Comparison of ENCODE assay signal across 11 cellular contexts in genomic region chr1:11158720-11159321, GRCh38. TPM values are rescaled to one million over a fixed set of nuclear protein-coding genes. Genes with fewer than 3 reads are reported as not detected.
DNase-seq lines count a peak whose midpoint lies in the region; TF ChIP-seq lines count a peak whose summit lies in the region.
"Had no signal": no experiment of that assay in that cellular context is flagged by ENCODE, and none has a peak within 500 bp of the region (broad histone marks: within the 10 kb centered on the region; RNA-seq: fewer than 3 reads in every experiment).

No MANE protein-coding gene starts in this region.

- intact Hi-C loops in activated T-helper 1 cell treated with anti-CD3 and anti-CD28 coated beads, Interleukin-12 subunit alpha, Interleukin-12 subunit beta, Interleukin-2, Interleukin-4 antibody, amounts not matched to agents 30 ng/mL and 10 ng/mL and 1 ng/mL, durations not matched to agents 14 hours and 24 hours and 36 hours (cut with micrococcal nuclease): no loop called here

- H3K4me1 Mint-ChIP-seq in activated T-helper 1 cell treated with anti-CD3 and anti-CD28 coated beads, Interleukin-12 subunit alpha, Interleukin-12 subunit beta, Interleukin-2, Interleukin-4 antibody, amounts not matched to agents 30 ng/mL and 10 ng/mL and 1 ng/mL, durations not matched to agents 14 hours and 24 hours and 36 hours (ENCODE audit: low read depth): peaks cover 24% of the 10 kb centered on the region

- no peak overlapping the region for H3K4me3 ChIP-seq in MG63

- H3K27me3 Mint-ChIP-seq in activated T-helper 1 cell treated with anti-CD3 and anti-CD28 coated beads, Interleukin-12 subunit alpha, Interleukin-12 subunit beta, Interleukin-2, Interleukin-4 antibody, amounts not matched to agents 30 ng/mL and 10 ng/mL and 1 ng/mL, durations not matched to agents 14 hours and 24 hours and 36 hours (ENCODE audit: insufficient read depth): no peaks in the 10 kb centered on the region

- H3K27me3 ChIP-seq in MG63: no peaks in the 10 kb centered on the region

- no peak overlapping the region for H3K4me3 Mint-ChIP-seq in activated T-helper 1 cell treated with anti-CD3 and anti-CD28 coated beads, Interleukin-12 subunit alpha, Interleukin-12 subunit beta, Interleukin-2, Interleukin-4 antibody, amounts not matched to agents 30 ng/mL and 10 ng/mL and 1 ng/mL, durations not matched to agents 14 hours and 24 hours and 36 hours

- peaks cover 33% of the 10 kb centered on the region for H3K36me3 ChIP-seq in MG63

- H3K36me3 Mint-ChIP-seq in activated T-helper 1 cell treated with anti-CD3 and anti-CD28 coated beads, Interleukin-12 subunit alpha, Interleukin-12 subunit beta, Interleukin-2, Interleukin-4 antibody, amounts not matched to agents 30 ng/mL and 10 ng/mL and 1 ng/mL, durations not matched to agents 14 hours and 24 hours and 36 hours (ENCODE audit: low read depth): peaks cover 19% of the 10 kb centered on the region

- H3K9me3 ChIP-seq in MG63: no peaks in the 10 kb centered on the region

- no peak for TF ChIP-seq CTCF in AG09319 (IDR thresholded peaks at IDR 0.05; ENCODE audit: low read depth, low read length)

- DNase-seq in AG09319 (ENCODE audit: extremely low read depth, low read depth) (peak; percentile 90), MG63 (peak; percentile 87), dedifferentiated amniotic fluid mesenchymal stem cell (ENCODE audit: extremely low spot score) (peak; percentile 98), non-pigmented ciliary epithelial cell (ENCODE audit: low read depth) (peak; percentile 89), GM19240 (ENCODE audit: insufficient read length, low spot score) (no peak), putamen (ENCODE audit: low spot score) (no peak), DMS79 (lab: John Stamatoyannopoulos, UW) (no peak)
- no peak for DNase-seq in activated T-helper 1 cell treated with anti-CD3 and anti-CD28 coated beads, Interleukin-12 subunit alpha, Interleukin-12 subunit beta, Interleukin-2, Interleukin-4 antibody, amounts not matched to agents 30 ng/mL and 10 ng/mL and 1 ng/mL, durations not matched to agents 14 hours and 24 hours and 36 hours (ENCODE audit: low spot score)
- DNase-seq: erythroblast; nucleus accumbens; stimulated activated naive CD4-positive, alpha-beta T cell had no signal

- H3K9me3 Mint-ChIP-seq in activated T-helper 1 cell treated with anti-CD3 and anti-CD28 coated beads, Interleukin-12 subunit alpha, Interleukin-12 subunit beta, Interleukin-2, Interleukin-4 antibody, amounts not matched to agents 30 ng/mL and 10 ng/mL and 1 ng/mL, durations not matched to agents 14 hours and 24 hours and 36 hours: no peaks in the 10 kb centered on the region

- H3K27ac Mint-ChIP-seq in activated T-helper 1 cell treated with anti-CD3 and anti-CD28 coated beads, Interleukin-12 subunit alpha, Interleukin-12 subunit beta, Interleukin-2, Interleukin-4 antibody, amounts not matched to agents 30 ng/mL and 10 ng/mL and 1 ng/mL, durations not matched to agents 14 hours and 24 hours and 36 hours: no peak overlapping the region

RNA-seq across cellular contexts. Expression of gene ANGPTL7, which starts 30.3 kb away (rescaled TPM):
- total RNA-seq in MG63 (2014; rRNA removed; shearing (Covaris generic); ENCODE audit: low replicate concordance): not detected in 2 replicates
- not detected in 2 replicates for total RNA-seq in activated T-helper 1 cell treated with anti-CD3 and anti-CD28 coated beads, Interleukin-12 subunit alpha, Interleukin-12 subunit beta, Interleukin-2, Interleukin-4 antibody, amounts not matched to agents 30 ng/mL and 10 ng/mL and 1 ng/mL, durations not matched to agents 14 hours and 24 hours and 36 hours

RNA-seq across cellular contexts. Expression of gene EXOSC10, which starts 59.2 kb away (rescaled TPM):
- 45.6 and 55.2 TPM in 2 replicates for total RNA-seq in MG63 (2014; rRNA removed; shearing (Covaris generic); ENCODE audit: low replicate concordance)
- 93.5 and 103 TPM in 2 replicates for total RNA-seq in activated T-helper 1 cell treated with anti-CD3 and anti-CD28 coated beads, Interleukin-12 subunit alpha, Interleukin-12 subunit beta, Interleukin-2, Interleukin-4 antibody, amounts not matched to agents 30 ng/mL and 10 ng/mL and 1 ng/mL, durations not matched to agents 14 hours and 24 hours and 36 hours

Comparison
In these comparisons a context has a peak if more than half of its experiments do, and no peak if none do; other contexts are left out.
1. DNase-seq: peak in AG09319 (single experiment), MG63 (single experiment), dedifferentiated amniotic fluid mesenchymal stem cell (single experiment) and non-pigmented ciliary epithelial cell (single experiment); none in GM19240 (single experiment), putamen (single experiment), DMS79 (single experiment) and activated T-helper 1 cell treated with anti-CD3 and anti-CD28 coated beads, Interleukin-12 subunit alpha, Interleukin-12 subunit beta, Interleukin-2, Interleukin-4 antibody, amounts not matched to agents 30 ng/mL and 10 ng/mL and 1 ng/mL, durations not matched to agents 14 hours and 24 hours and 36 hours (single experiment).